ENCODE assay signal across 31 cellular contexts in the genomic region with DNA sequence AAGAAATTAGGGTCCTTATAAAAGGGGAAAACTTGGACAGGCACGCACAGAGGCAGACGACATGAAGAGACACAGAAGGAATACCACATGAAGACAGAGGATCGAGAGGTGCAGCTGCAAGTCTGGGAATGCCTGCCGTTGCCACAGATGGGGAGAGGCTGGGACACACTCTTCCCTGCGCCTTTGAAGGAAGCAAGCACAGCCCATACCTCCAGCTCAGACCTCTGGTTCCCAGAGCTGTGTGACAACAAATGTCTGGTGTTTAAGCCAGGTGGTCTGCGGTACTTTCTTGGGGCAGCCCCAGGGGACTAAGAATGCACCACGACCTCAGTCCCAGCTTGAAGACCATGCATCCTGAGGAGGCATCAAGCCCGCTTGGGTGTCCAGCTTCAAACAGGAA.
"Had no signal": no experiment of that assay in that cellular context is flagged by ENCODE, and none has a peak within 500 bp of the region (broad histone marks: within the 10 kb centered on the region; RNA-seq: fewer than 3 reads in every experiment).

No MANE protein-coding gene starts in this region.

- H3K9me3 ChIP-seq: SJCRH30 had no signal

- H3K4me1 Mint-ChIP-seq: activated CD4-positive, alpha-beta T cell treated with anti-CD3 and anti-CD28 coated beads, Interleukin-2, amount 10 ng/mL, durations not matched to agents 24 days and 14 days; activated naive CD8-positive, alpha-beta T cell treated with anti-CD3 and anti-CD28 coated beads for 36 hours; activated T-helper 17 cell treated with anti-CD3 and anti-CD28 coated beads, Interleukin-2, amount 50 U/mL, for 72 hours had no signal

- H3K4me1 ChIP-seq: SJCRH30 had no signal

- H3K36me3 Mint-ChIP-seq: activated naive CD8-positive, alpha-beta T cell treated with anti-CD3 and anti-CD28 coated beads for 36 hours had no signal

- H3K27ac ChIP-seq: brain microvascular endothelial cell, KMS-11, SJCRH30, SK-N-MC had no signal

- DNase-seq: activated CD4-positive, alpha-beta T cell treated with anti-CD3 and anti-CD28 coated beads, Interleukin-2, amount 10 ng/mL, durations not matched to agents 24 days and 14 days; activated CD4-positive, alpha-beta T cell treated with anti-CD3 and anti-CD28 coated beads, Interleukin-2, amount 50 U/mL, for 4 hours; activated CD8-positive, alpha-beta T cell treated with anti-CD3 and anti-CD28 coated beads for 36 hours; activated effector memory CD4-positive, alpha-beta T cell treated with anti-CD3 and anti-CD28 coated beads, Interleukin-2, amount 50 U/mL, for 16 hours; activated naive CD4-positive, alpha-beta T cell; activated naive CD4-positive, alpha-beta T cell treated with anti-CD3 and anti-CD28 coated beads, Interleukin-2, amount 50 U/mL, for 16 hours; activated naive CD8-positive, alpha-beta T cell treated with anti-CD3 and anti-CD28 coated beads for 36 hours; activated T-cell treated with anti-CD3 and anti-CD28 coated beads, Interleukin-2, amount 50 U/mL, for 1 hour; activated T-cell treated with anti-CD3 and anti-CD28 coated beads, Interleukin-2, amount 50 U/mL, for 72 hours; amniotic stem cell; aorta; brain microvascular endothelial cell; central memory CD4-positive, alpha-beta T cell; MM.1S; MV-4-11; NCI-H1092; NCI-H146; NCI-H187; NCI-H2029 treated with DMSO at 0.1 percent for 48 hours; NCI-H2107; NCI-H2171; NCI-H510A; NCI-H526; NCI-H748 treated with DMSO at 0.1 percent for 48 hours; NK-92 treated with Interleukin-12 subunit alpha and Interleukin-12 subunit beta, amount 100 ng/mL, for 24 hours; SHP77; SJCRH30 had no signal

- H3K9ac ChIP-seq: KMS-11 had no signal

- H3K36me3 ChIP-seq: brain microvascular endothelial cell, SJCRH30 had no signal

- H3K27ac Mint-ChIP-seq: activated CD4-positive, alpha-beta T cell treated with anti-CD3 and anti-CD28 coated beads, Interleukin-2, amount 10 ng/mL, durations not matched to agents 24 days and 14 days; activated CD8-positive, alpha-beta T cell treated with anti-CD3 and anti-CD28 coated beads for 36 hours; activated naive CD8-positive, alpha-beta T cell treated with anti-CD3 and anti-CD28 coated beads for 36 hours; activated T-cell treated with anti-CD3 and anti-CD28 coated beads, Interleukin-2, amount 50 U/mL, for 72 hours; activated T-helper 17 cell treated with anti-CD3 and anti-CD28 coated beads, Interleukin-2, amount 50 U/mL, for 72 hours; T-helper 2 cell treated with Interferon-gamma antibody and Interleukin-4, amounts not matched to agents 5 μg/mL and 100 μg/mL, for 36 hours had no signal

- ATAC-seq: activated CD8-positive, alpha-beta T cell treated with anti-CD3 and anti-CD28 coated beads for 36 hours; activated T-cell treated with anti-CD3 and anti-CD28 coated beads, Interleukin-2, amount 50 U/mL, for 72 hours; activated T-helper 17 cell treated with anti-CD3 and anti-CD28 coated beads, Interleukin-2, amount 50 U/mL, for 72 hours had no signal

- H3K4me3 Mint-ChIP-seq: activated CD4-positive, alpha-beta T cell treated with anti-CD3 and anti-CD28 coated beads, Interleukin-2, amount 10 ng/mL, durations not matched to agents 24 days and 14 days; activated CD8-positive, alpha-beta T cell treated with anti-CD3 and anti-CD28 coated beads for 36 hours; activated naive CD8-positive, alpha-beta T cell treated with anti-CD3 and anti-CD28 coated beads for 36 hours; activated T-cell treated with anti-CD3 and anti-CD28 coated beads, Interleukin-2, amount 50 U/mL, for 72 hours; activated T-helper 17 cell treated with anti-CD3 and anti-CD28 coated beads, Interleukin-2, amount 50 U/mL, for 72 hours; T-helper 2 cell treated with Interferon-gamma antibody and Interleukin-4, amounts not matched to agents 5 μg/mL and 100 μg/mL, for 36 hours had no signal

- H3K4me3 ChIP-seq: SJCRH30, SK-N-MC had no signal

- H3K27me3 ChIP-seq: brain microvascular endothelial cell, SJCRH30 had no signal

- H3K27me3 Mint-ChIP-seq: activated CD8-positive, alpha-beta T cell treated with anti-CD3 and anti-CD28 coated beads for 36 hours; activated naive CD8-positive, alpha-beta T cell treated with anti-CD3 and anti-CD28 coated beads for 36 hours; activated T-helper 17 cell treated with anti-CD3 and anti-CD28 coated beads, Interleukin-2, amount 50 U/mL, for 72 hours had no signal

- H3K4me2 ChIP-seq: KMS-11 had no signal

- H3K9me3 Mint-ChIP-seq: activated CD4-positive, alpha-beta T cell treated with anti-CD3 and anti-CD28 coated beads, Interleukin-2, amount 10 ng/mL, durations not matched to agents 24 days and 14 days; activated CD8-positive, alpha-beta T cell treated with anti-CD3 and anti-CD28 coated beads for 36 hours; activated naive CD8-positive, alpha-beta T cell treated with anti-CD3 and anti-CD28 coated beads for 36 hours; activated T-cell treated with anti-CD3 and anti-CD28 coated beads, Interleukin-2, amount 50 U/mL, for 72 hours; activated T-helper 17 cell treated with anti-CD3 and anti-CD28 coated beads, Interleukin-2, amount 50 U/mL, for 72 hours; T-helper 2 cell treated with Interferon-gamma antibody and Interleukin-4, amounts not matched to agents 5 μg/mL and 100 μg/mL, for 36 hours had no signal
